ENCODE assay signal across 20 cellular contexts in the genomic region with DNA sequence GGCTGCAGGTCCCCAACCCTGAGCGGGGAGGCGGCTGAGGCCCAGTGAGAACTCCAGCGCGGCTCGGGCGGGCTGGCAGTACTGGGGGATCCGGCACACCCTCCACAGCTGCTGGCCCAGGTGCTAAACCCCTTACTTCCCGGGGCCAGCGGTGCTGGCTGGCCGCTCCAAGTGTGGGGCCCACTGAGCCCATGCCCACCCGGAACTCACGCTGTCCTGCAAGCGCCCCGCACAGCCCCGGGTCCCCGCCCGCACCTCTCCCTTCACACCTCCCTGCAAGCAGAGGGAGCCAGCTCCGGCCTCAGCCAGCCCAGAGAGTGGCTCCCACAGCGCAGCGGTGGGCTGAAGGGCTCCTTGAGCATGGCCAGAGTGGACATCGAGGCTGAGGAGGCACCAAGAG. TPM values are rescaled to one million over a fixed set of nuclear protein-coding genes. Genes with fewer than 3 reads are reported as not detected.
"Had no signal": no experiment of that assay in that cellular context is flagged by ENCODE, and none has a peak within 500 bp of the region (broad histone marks: within the 10 kb centered on the region; RNA-seq: fewer than 3 reads in every experiment).

No MANE protein-coding gene starts in this region.

- H3K27me3 ChIP-seq: adrenal gland, ascending aorta, esophagus muscularis mucosa, gastrocnemius medialis, uterus had no signal

- DNase-seq: activated CD4-positive, alpha-beta T cell treated with anti-CD3 and anti-CD28 coated beads for 1 hour; activated CD4-positive, alpha-beta T cell treated with anti-CD3 and anti-CD28 coated beads, Interleukin-2, amount 50 U/mL, for 1 hour; activated CD8-positive, alpha-beta T cell treated with anti-CD3 and anti-CD28 coated beads, Interleukin-2, amount 10 ng/mL, durations not matched to agents 7 days and 5 days; gastrocnemius medialis; hippocampal formation; kidney glomerular epithelial cell; left ventricle myocardium inferior; naive B cell; stimulated activated CD4-positive, alpha-beta T cell treated with anti-CD3 and anti-CD28 coated beads, Interleukin-1b, Interleukin-23, amount 100 ng/mL, for 48 hours; stimulated activated naive CD8-positive, alpha-beta T cell treated with anti-CD3 and anti-CD28 coated beads, Interleukin-15, amount 100 ng/mL, for 72 hours; T-helper 1 cell; uterus had no signal

- H3K27me3 Mint-ChIP-seq: activated T-helper 17 cell treated with anti-CD3 and anti-CD28 coated beads, Interleukin-2, amount 50 U/mL, for 72 hours; naive B cell; stimulated activated naive CD8-positive, alpha-beta T cell treated with anti-CD3 and anti-CD28 coated beads, Interleukin-15, amount 100 ng/mL, for 72 hours had no signal

- H3K4me3 ChIP-seq: coronary artery, esophagus muscularis mucosa, gastrocnemius medialis, left ventricle myocardium inferior, skin epidermis, uterus had no signal

- H3K27ac ChIP-seq: ascending aorta, coronary artery, gastrocnemius medialis, left ventricle myocardium inferior had no signal

- H3K4me3 Mint-ChIP-seq: activated CD8-positive, alpha-beta T cell treated with anti-CD3 and anti-CD28 coated beads, Interleukin-2, amount 10 ng/mL, durations not matched to agents 7 days and 5 days; activated T-helper 17 cell treated with anti-CD3 and anti-CD28 coated beads, Interleukin-2, amount 50 U/mL, for 72 hours; naive B cell; neural crest cell; stimulated activated naive CD8-positive, alpha-beta T cell treated with anti-CD3 and anti-CD28 coated beads, Interleukin-15, amount 100 ng/mL, for 72 hours had no signal

- H3K4me1 ChIP-seq: ascending aorta, gastrocnemius medialis had no signal

- H3K36me3 ChIP-seq: adrenal gland, ascending aorta, esophagus muscularis mucosa, gastrocnemius medialis, left ventricle myocardium inferior, uterus had no signal

- H3K9me3 ChIP-seq: adrenal gland, ascending aorta, esophagus muscularis mucosa, gastrocnemius medialis, left ventricle myocardium inferior, uterus had no signal

- H3K36me3 Mint-ChIP-seq: activated naive CD4-positive, alpha-beta T cell treated with anti-CD3 and anti-CD28 coated beads, Interleukin-2, amount 50 U/mL, for 72 hours; naive B cell had no signal

- H3K4me1 Mint-ChIP-seq: activated T-helper 17 cell treated with anti-CD3 and anti-CD28 coated beads, Interleukin-2, amount 50 U/mL, for 72 hours; naive B cell; stimulated activated naive CD8-positive, alpha-beta T cell treated with anti-CD3 and anti-CD28 coated beads, Interleukin-15, amount 100 ng/mL, for 72 hours had no signal

- H3K27ac Mint-ChIP-seq: activated CD8-positive, alpha-beta T cell treated with anti-CD3 and anti-CD28 coated beads, Interleukin-2, amount 10 ng/mL, durations not matched to agents 7 days and 5 days; activated naive CD4-positive, alpha-beta T cell treated with anti-CD3 and anti-CD28 coated beads, Interleukin-2, amount 50 U/mL, for 72 hours; activated T-helper 17 cell treated with anti-CD3 and anti-CD28 coated beads, Interleukin-2, amount 50 U/mL, for 72 hours; naive B cell; stimulated activated naive CD8-positive, alpha-beta T cell treated with anti-CD3 and anti-CD28 coated beads, Interleukin-15, amount 100 ng/mL, for 72 hours had no signal

- ATAC-seq: activated CD8-positive, alpha-beta T cell treated with anti-CD3 and anti-CD28 coated beads, Interleukin-2, amount 10 ng/mL, durations not matched to agents 7 days and 5 days; activated naive CD4-positive, alpha-beta T cell treated with anti-CD3 and anti-CD28 coated beads, Interleukin-2, amount 50 U/mL, for 72 hours; activated T-helper 17 cell treated with anti-CD3 and anti-CD28 coated beads, Interleukin-2, amount 50 U/mL, for 72 hours; gastrocnemius medialis had no signal

RNA-seq across cellular contexts. Expression of gene RNF133, which starts 25.0 kb away (rescaled TPM):
- total RNA-seq: activated CD8-positive, alpha-beta T cell treated with anti-CD3 and anti-CD28 coated beads, Interleukin-2, amount 10 ng/mL, durations not matched to agents 7 days and 5 days; activated naive CD4-positive, alpha-beta T cell treated with anti-CD3 and anti-CD28 coated beads, Interleukin-2, amount 50 U/mL, for 72 hours; activated T-helper 17 cell treated with anti-CD3 and anti-CD28 coated beads, Interleukin-2, amount 50 U/mL, for 72 hours; ascending aorta; gastrocnemius medialis had no signal

RNA-seq across cellular contexts. Expression of gene RNF148, which starts 28.8 kb away (rescaled TPM):
- total RNA-seq: activated CD8-positive, alpha-beta T cell treated with anti-CD3 and anti-CD28 coated beads, Interleukin-2, amount 10 ng/mL, durations not matched to agents 7 days and 5 days; activated naive CD4-positive, alpha-beta T cell treated with anti-CD3 and anti-CD28 coated beads, Interleukin-2, amount 50 U/mL, for 72 hours; activated T-helper 17 cell treated with anti-CD3 and anti-CD28 coated beads, Interleukin-2, amount 50 U/mL, for 72 hours; left ventricle myocardium inferior; neural crest cell had no signal
